17 cellular contexts compared by ENCODE assay signal in genomic region chr9:134436926-134437325, GRCh38.
DNase-seq lines count a peak whose midpoint lies in the region; ATAC-seq, FAIRE-seq and TF ChIP-seq lines count a peak whose summit lies in the region.
"Had no signal": no experiment of that assay in that cellular context is flagged by ENCODE, and none has a peak within 500 bp of the region (broad histone marks: within the 10 kb centered on the region; RNA-seq: fewer than 3 reads in every experiment).

No MANE protein-coding gene starts in this region.

- intact Hi-C loops in dendritic cell treated with granulocyte-macrophage colony-stimulating factor and Interleukin-4, amounts not matched to agents 40 ng/mL and 50 ng/mL, for 4 days (cut with micrococcal nuclease): no loop called here
- intact Hi-C loops in body of pancreas (cut with DNase I): no loop called here

- TF ChIP-seq CTCF in neural crest cell (conservative IDR thresholded peaks at IDR 0.05) (no peak), body of pancreas (IDR thresholded peaks at IDR 0.05) (no peak)

- H3K36me3 Mint-ChIP-seq in dendritic cell treated with granulocyte-macrophage colony-stimulating factor and Interleukin-4, amounts not matched to agents 40 ng/mL and 50 ng/mL, for 4 days (ENCODE audit: low read depth): peaks cover 98% of the 10 kb centered on the region
- H3K36me3 Mint-ChIP-seq in neural crest cell (ENCODE audit: low read depth): no peaks in the 10 kb centered on the region
- H3K36me3 Mint-ChIP-seq: activated CD8-positive, alpha-beta memory T cell treated with anti-CD3 and anti-CD28 coated beads, Interleukin-2, amount 10 ng/mL, durations not matched to agents 7 days and 5 days had no signal

- H3K27ac ChIP-seq in substantia nigra (ENCODE audit: low read depth, low read length, poor library complexity, severe bottlenecking) (peak overlapping the region; percentile 92), body of pancreas (peak overlapping the region in 1 of 4 donors; percentile 88)
- H3K27ac ChIP-seq: colonic mucosa had no signal

- DNase-seq in NCI-H524 treated with DMSO at 0.1 percent for 48 hours (lab: John Stamatoyannopoulos, UW) (peak; percentile 63), neural crest cell (ENCODE audit: low read depth, low spot score) (no peak), substantia nigra (lab: John Stamatoyannopoulos, UW) (peak in 4 of 49 donors; percentile 24 to 45 (median 28)), GM19239 (ENCODE audit: insufficient read length, low spot score) (no peak), NCI-H128 (lab: John Stamatoyannopoulos, UW; ENCODE audit: unreplicated experiment) (no peak), body of pancreas (no peak)
- DNase-seq: activated CD4-positive, CD25-positive, alpha-beta regulatory T cell treated with anti-CD3 and anti-CD28 coated beads, Interleukin-2, amount 50 U/mL, for 72 hours; activated CD8-positive, alpha-beta memory T cell treated with anti-CD3 and anti-CD28 coated beads, Interleukin-2, amount 10 ng/mL, durations not matched to agents 7 days and 5 days; activated gamma-delta T cell treated with Interleukin-2 at 50 U/mL for 16 hours; colonic mucosa; EL; NK-92 treated with Interleukin-12 subunit alpha and Interleukin-12 subunit beta, amount 100 ng/mL, for 24 hours had no signal

- H3K9me3 ChIP-seq in body of pancreas: no peaks in the 10 kb centered on the region
- H3K9me3 ChIP-seq: colonic mucosa had no signal

- WGBS in body of pancreas, 2 donors: 89 to 90% methylated on average over 11 of the region's 11 CpGs

- no peak overlapping the region for H3K4me3 ChIP-seq in body of pancreas
- H3K4me3 ChIP-seq: colonic mucosa had no signal

- H3K36me3 ChIP-seq in body of pancreas (replicated peaks in 1 of 2; ENCODE audit: insufficient read depth in 1 of 2, low read depth in 2 of 2): no peaks in the 10 kb centered on the region
- H3K36me3 ChIP-seq: colonic mucosa had no signal

- H3K4me3 Mint-ChIP-seq in dendritic cell treated with granulocyte-macrophage colony-stimulating factor and Interleukin-4, amounts not matched to agents 40 ng/mL and 50 ng/mL, for 4 days: no peak overlapping the region
- H3K4me3 Mint-ChIP-seq in neural crest cell: no peak overlapping the region
- H3K4me3 Mint-ChIP-seq: activated CD8-positive, alpha-beta memory T cell treated with anti-CD3 and anti-CD28 coated beads, Interleukin-2, amount 10 ng/mL, durations not matched to agents 7 days and 5 days; memory B cell; T-helper 2 cell treated with Interferon-gamma antibody and Interleukin-4, amounts not matched to agents 5 μg/mL and 100 μg/mL, for 36 hours had no signal

- no peaks in the 10 kb centered on the region for H3K27me3 Mint-ChIP-seq in dendritic cell treated with granulocyte-macrophage colony-stimulating factor and Interleukin-4, amounts not matched to agents 40 ng/mL and 50 ng/mL, for 4 days
- H3K27me3 Mint-ChIP-seq in neural crest cell (ENCODE audit: low read depth): peaks cover 3% of the 10 kb centered on the region

- TF ChIP-seq POLR2A in body of pancreas (IDR thresholded peaks at IDR 0.05): no peak

- peak overlapping the region; percentile 75 for H3K27ac Mint-ChIP-seq in dendritic cell treated with granulocyte-macrophage colony-stimulating factor and Interleukin-4, amounts not matched to agents 40 ng/mL and 50 ng/mL, for 4 days
- H3K27ac Mint-ChIP-seq in neural crest cell (ENCODE audit: unreplicated experiment): peak overlapping the region; percentile 57
- H3K27ac Mint-ChIP-seq: activated CD8-positive, alpha-beta memory T cell treated with anti-CD3 and anti-CD28 coated beads, Interleukin-2, amount 10 ng/mL, durations not matched to agents 7 days and 5 days; memory B cell; T-helper 2 cell treated with Interferon-gamma antibody and Interleukin-4, amounts not matched to agents 5 μg/mL and 100 μg/mL, for 36 hours had no signal

- peaks cover 80% of the 10 kb centered on the region for H3K4me1 Mint-ChIP-seq in dendritic cell treated with granulocyte-macrophage colony-stimulating factor and Interleukin-4, amounts not matched to agents 40 ng/mL and 50 ng/mL, for 4 days (ENCODE audit: low read depth)
- peaks cover 19% of the 10 kb centered on the region for H3K4me1 Mint-ChIP-seq in neural crest cell
- H3K4me1 Mint-ChIP-seq: activated CD8-positive, alpha-beta memory T cell treated with anti-CD3 and anti-CD28 coated beads, Interleukin-2, amount 10 ng/mL, durations not matched to agents 7 days and 5 days had no signal

- peaks cover 48% of the 10 kb centered on the region for H3K4me1 ChIP-seq in body of pancreas

- no peak for ATAC-seq in body of pancreas
- ATAC-seq in HG03571 (IDR thresholded peaks at IDR 0.05; ENCODE audit: unreplicated experiment): no peak
- ATAC-seq: activated CD8-positive, alpha-beta memory T cell treated with anti-CD3 and anti-CD28 coated beads, Interleukin-2, amount 10 ng/mL, durations not matched to agents 7 days and 5 days; Right ventricle myocardium inferior had no signal

- no peaks in the 10 kb centered on the region for H3K27me3 ChIP-seq in body of pancreas
- H3K27me3 ChIP-seq: colonic mucosa had no signal

- FAIRE-seq in GM19239 (lab: Jason Lieb, UNC): no peak

- no peaks in the 10 kb centered on the region for H3K9me3 Mint-ChIP-seq in dendritic cell treated with granulocyte-macrophage colony-stimulating factor and Interleukin-4, amounts not matched to agents 40 ng/mL and 50 ng/mL, for 4 days
- H3K9me3 Mint-ChIP-seq in neural crest cell: no peaks in the 10 kb centered on the region
- H3K9me3 Mint-ChIP-seq: memory B cell; T-helper 2 cell treated with Interferon-gamma antibody and Interleukin-4, amounts not matched to agents 5 μg/mL and 100 μg/mL, for 36 hours had no signal
